26 cellular contexts compared by ENCODE assay signal in the genomic region with DNA sequence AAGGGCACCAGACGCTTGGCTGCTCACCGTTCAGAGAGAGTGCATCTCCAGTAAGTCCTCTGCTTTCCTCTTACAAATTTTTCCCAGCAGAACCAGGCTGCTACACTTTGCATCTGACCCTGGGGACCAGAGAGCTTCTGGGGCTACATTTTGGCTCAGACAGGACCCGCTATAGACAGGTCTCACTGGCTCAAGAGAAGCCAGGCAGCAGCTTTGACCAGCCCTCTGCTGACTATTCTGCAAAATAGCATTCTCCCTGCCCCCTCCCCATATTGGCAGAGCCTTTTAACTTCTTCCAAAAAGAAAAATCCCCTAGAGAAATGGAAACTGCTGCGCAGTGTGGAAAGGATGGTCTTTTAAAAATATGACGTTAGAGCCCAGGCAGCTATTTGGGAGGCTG. TPM values are rescaled to one million over a fixed set of nuclear protein-coding genes. Genes with fewer than 3 reads are reported as not detected.
"Had no signal": no experiment of that assay in that cellular context is flagged by ENCODE, and none has a peak within 500 bp of the region (broad histone marks: within the 10 kb centered on the region; RNA-seq: fewer than 3 reads in every experiment).

No MANE protein-coding gene starts in this region.

- H3K36me3 Mint-ChIP-seq: activated naive CD4-positive, alpha-beta T cell treated with anti-CD3 and anti-CD28 coated beads, Interleukin-2, amount 50 U/mL, for 24 hours; mesothelial cell of epicardium; naive B cell had no signal

- ATAC-seq: activated naive CD8-positive, alpha-beta T cell treated with anti-CD3 and anti-CD28 coated beads, Interleukin-2, amount 50 U/mL, for 24 hours; esophagus mucosa; right lobe of liver had no signal

- DNase-seq: activated CD4-positive, alpha-beta memory T cell treated with anti-CD3 and anti-CD28 coated beads, Interleukin-2, amount 10 ng/mL, durations not matched to agents 7 days and 5 days; activated CD4-positive, alpha-beta T cell treated with anti-CD3 and anti-CD28 coated beads, Interleukin-2, amount 10 ng/mL, durations not matched to agents 24 days and 14 days; activated CD4-positive, CD25-positive, alpha-beta regulatory T cell; activated naive CD8-positive, alpha-beta T cell treated with anti-CD3 and anti-CD28 coated beads, Interleukin-2, amount 50 U/mL, for 24 hours; activated T-cell treated with anti-CD3 and anti-CD28 coated beads, Interleukin-2, amount 50 U/mL, for 48 hours; amygdala; foreskin fibroblast; hippocampal formation; naive B cell; nephron progenitor cell; ovary; stimulated activated CD4-positive, alpha-beta T cell treated with anti-CD3 and anti-CD28 coated beads, Interleukin-2, amount 100 ng/mL, for 48 hours; stimulated activated naive CD4-positive, alpha-beta T cell treated with Interleukin-2 at 50 U/mL for 16 hours; trophoblast cell had no signal

- H3K4me3 ChIP-seq: ovary, right lobe of liver, thoracic aorta had no signal

- H3K36me3 ChIP-seq: ovary, right lobe of liver, thoracic aorta had no signal

- H3K4me3 Mint-ChIP-seq: activated CD4-positive, alpha-beta memory T cell treated with anti-CD3 and anti-CD28 coated beads, Interleukin-2, amount 10 ng/mL, durations not matched to agents 7 days and 5 days; activated CD4-positive, alpha-beta T cell treated with anti-CD3 and anti-CD28 coated beads, Interleukin-2, amount 10 ng/mL, durations not matched to agents 24 days and 14 days; activated naive CD4-positive, alpha-beta T cell treated with anti-CD3 and anti-CD28 coated beads, Interleukin-2, amount 50 U/mL, for 24 hours; activated naive CD8-positive, alpha-beta T cell treated with anti-CD3 and anti-CD28 coated beads, Interleukin-2, amount 50 U/mL, for 24 hours; mesothelial cell of epicardium; nephron progenitor cell; T-helper 2 cell treated with Interferon-gamma antibody and Interleukin-4, amounts not matched to agents 5 μg/mL and 100 μg/mL, for 36 hours had no signal

- H3K27ac ChIP-seq: ovary, right lobe of liver, thoracic aorta had no signal

- H3K27me3 ChIP-seq: ovary, right lobe of liver had no signal

- H3K4me1 Mint-ChIP-seq: activated CD4-positive, alpha-beta memory T cell treated with anti-CD3 and anti-CD28 coated beads, Interleukin-2, amount 10 ng/mL, durations not matched to agents 7 days and 5 days; activated CD4-positive, alpha-beta T cell treated with anti-CD3 and anti-CD28 coated beads, Interleukin-2, amount 10 ng/mL, durations not matched to agents 24 days and 14 days; activated naive CD4-positive, alpha-beta T cell treated with anti-CD3 and anti-CD28 coated beads, Interleukin-2, amount 50 U/mL, for 24 hours; activated naive CD8-positive, alpha-beta T cell treated with anti-CD3 and anti-CD28 coated beads, Interleukin-2, amount 50 U/mL, for 24 hours; naive B cell had no signal

- H3K9me3 ChIP-seq: ovary, right lobe of liver, thoracic aorta had no signal

- H3K9me3 Mint-ChIP-seq: activated CD4-positive, alpha-beta memory T cell treated with anti-CD3 and anti-CD28 coated beads, Interleukin-2, amount 10 ng/mL, durations not matched to agents 7 days and 5 days; activated CD4-positive, alpha-beta T cell treated with anti-CD3 and anti-CD28 coated beads, Interleukin-2, amount 10 ng/mL, durations not matched to agents 24 days and 14 days; activated naive CD4-positive, alpha-beta T cell treated with anti-CD3 and anti-CD28 coated beads, Interleukin-2, amount 50 U/mL, for 24 hours; activated naive CD8-positive, alpha-beta T cell treated with anti-CD3 and anti-CD28 coated beads, Interleukin-2, amount 50 U/mL, for 24 hours; activated T-helper 2 cell treated with anti-CD3 and anti-CD28 coated beads, Interferon-gamma antibody, Interleukin-2, Interleukin-4, amounts not matched to agents 10 μg/mL and 5 μg/mL and 100 μg/mL, durations not matched to agents 14 hours and 24 hours and 36 hours; mesothelial cell of epicardium; naive B cell; nephron progenitor cell; T-helper 2 cell treated with Interferon-gamma antibody and Interleukin-4, amounts not matched to agents 5 μg/mL and 100 μg/mL, for 36 hours had no signal

- H3K27ac Mint-ChIP-seq: activated CD4-positive, alpha-beta memory T cell treated with anti-CD3 and anti-CD28 coated beads, Interleukin-2, amount 10 ng/mL, durations not matched to agents 7 days and 5 days; activated CD4-positive, alpha-beta T cell treated with anti-CD3 and anti-CD28 coated beads, Interleukin-2, amount 10 ng/mL, durations not matched to agents 24 days and 14 days; activated naive CD4-positive, alpha-beta T cell treated with anti-CD3 and anti-CD28 coated beads, Interleukin-2, amount 50 U/mL, for 24 hours; activated naive CD8-positive, alpha-beta T cell treated with anti-CD3 and anti-CD28 coated beads, Interleukin-2, amount 50 U/mL, for 24 hours; activated T-helper 2 cell treated with anti-CD3 and anti-CD28 coated beads, Interferon-gamma antibody, Interleukin-2, Interleukin-4, amounts not matched to agents 10 μg/mL and 5 μg/mL and 100 μg/mL, durations not matched to agents 14 hours and 24 hours and 36 hours; naive B cell; nephron progenitor cell; progenitor cell of endocrine pancreas; T-helper 2 cell treated with Interferon-gamma antibody and Interleukin-4, amounts not matched to agents 5 μg/mL and 100 μg/mL, for 36 hours had no signal

RNA-seq across cellular contexts. Expression of a gene that starts 37.2 kb away (rescaled TPM):
- total RNA-seq: thoracic aorta had no signal

RNA-seq across cellular contexts. Expression of a gene that starts 51.6 kb away (rescaled TPM):
- total RNA-seq: activated CD4-positive, alpha-beta memory T cell treated with anti-CD3 and anti-CD28 coated beads, Interleukin-2, amount 10 ng/mL, durations not matched to agents 7 days and 5 days; activated CD4-positive, alpha-beta T cell treated with anti-CD3 and anti-CD28 coated beads, Interleukin-2, amount 10 ng/mL, durations not matched to agents 24 days and 14 days; activated T-helper 2 cell treated with anti-CD3 and anti-CD28 coated beads, Interferon-gamma antibody, Interleukin-2, Interleukin-4, amounts not matched to agents 10 μg/mL and 5 μg/mL and 100 μg/mL, durations not matched to agents 14 hours and 24 hours and 36 hours; esophagus mucosa; kidney epithelial cell; lower leg skin; mesothelial cell of epicardium; progenitor cell of endocrine pancreas; renal cortical epithelial cell; right lobe of liver; skeletal muscle tissue; thoracic aorta had no signal
- polyA plus RNA-seq: ovary had no signal

RNA-seq across cellular contexts. Expression of a gene that starts 53.0 kb away (rescaled TPM):
- total RNA-seq: activated CD4-positive, alpha-beta memory T cell treated with anti-CD3 and anti-CD28 coated beads, Interleukin-2, amount 10 ng/mL, durations not matched to agents 7 days and 5 days; activated CD4-positive, alpha-beta T cell treated with anti-CD3 and anti-CD28 coated beads, Interleukin-2, amount 10 ng/mL, durations not matched to agents 24 days and 14 days; activated T-helper 2 cell treated with anti-CD3 and anti-CD28 coated beads, Interferon-gamma antibody, Interleukin-2, Interleukin-4, amounts not matched to agents 10 μg/mL and 5 μg/mL and 100 μg/mL, durations not matched to agents 14 hours and 24 hours and 36 hours; esophagus mucosa; kidney epithelial cell; lower leg skin; mesothelial cell of epicardium; ovary; progenitor cell of endocrine pancreas; renal cortical epithelial cell; right lobe of liver; skeletal muscle tissue; thoracic aorta had no signal
- polyA plus RNA-seq: ovary had no signal
